Comparison of ENCODE assay signal across 23 cellular contexts in the genomic region with DNA sequence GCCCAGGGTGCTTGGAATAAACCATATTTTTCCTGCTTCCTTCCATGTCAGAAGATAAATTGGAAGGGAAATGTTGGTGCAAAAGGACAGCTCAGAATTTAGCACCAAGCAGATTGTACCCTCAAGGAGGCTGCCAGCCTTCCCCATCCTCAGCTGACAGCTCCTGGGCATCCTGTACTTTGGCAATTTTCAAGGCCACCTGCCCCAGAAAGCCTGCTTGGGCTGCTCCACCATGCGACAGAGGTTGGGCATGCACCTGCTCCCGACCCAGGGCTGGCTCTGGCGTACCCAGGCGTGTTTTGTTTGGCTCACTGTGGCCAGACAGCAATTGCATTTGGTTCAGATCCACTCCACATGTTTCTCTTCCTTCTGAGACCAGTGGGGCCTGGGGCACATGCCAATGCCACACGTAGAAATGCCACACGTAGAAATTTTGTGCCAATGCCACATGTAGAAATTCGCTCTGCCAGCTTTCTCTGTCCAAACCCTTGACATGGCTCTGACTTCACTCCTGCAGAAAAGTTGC.
"Had no signal": no experiment of that assay in that cellular context is flagged by ENCODE, and none has a peak within 500 bp of the region (broad histone marks: within the 10 kb centered on the region; RNA-seq: fewer than 3 reads in every experiment).

No MANE protein-coding gene starts in this region.

- H3K36me3 Mint-ChIP-seq: activated naive CD8-positive, alpha-beta T cell treated with anti-CD3 and anti-CD28 coated beads, Interleukin-2, amount 10 ng/mL, durations not matched to agents 7 days and 5 days; stimulated activated naive B cell treated with anti-CD40 and anti-IgM and Interleukin-4, amounts not matched to agents 10 μg/mL and 1 μg/mL and 100 μg/mL, for 72 hours had no signal

- H3K27ac Mint-ChIP-seq: activated CD4-positive, alpha-beta T cell treated with anti-CD3 and anti-CD28 coated beads for 36 hours; activated naive CD4-positive, alpha-beta T cell treated with anti-CD3 and anti-CD28 coated beads for 36 hours; activated naive CD8-positive, alpha-beta T cell treated with anti-CD3 and anti-CD28 coated beads, Interleukin-2, amount 10 ng/mL, durations not matched to agents 7 days and 5 days; activated T-cell treated with anti-CD3 and anti-CD28 coated beads, Interleukin-2, amount 50 U/mL, for 72 hours; dendritic cell treated with granulocyte-macrophage colony-stimulating factor and Interleukin-4, amounts not matched to agents 40 ng/mL and 50 ng/mL, for 4 days; naive B cell; stimulated activated naive B cell treated with anti-CD40 and anti-IgM and Interleukin-4, amounts not matched to agents 10 μg/mL and 1 μg/mL and 100 μg/mL, for 72 hours; T-helper 1 cell treated with Interleukin-12 subunit alpha and Interleukin-12 subunit beta and Interleukin-4 antibody, amounts not matched to agents 30 μg/mL and 1 μg/mL, for 36 hours; WTC11 had no signal

- ATAC-seq: activated CD4-positive, alpha-beta T cell treated with anti-CD3 and anti-CD28 coated beads for 36 hours; activated T-cell treated with anti-CD3 and anti-CD28 coated beads, Interleukin-2, amount 50 U/mL, for 72 hours; lower lobe of right lung; sciatic nerve; stimulated activated naive B cell treated with anti-CD40 and anti-IgM and Interleukin-4, amounts not matched to agents 10 μg/mL and 1 μg/mL and 100 μg/mL, for 72 hours; WTC11 had no signal

- DNase-seq: activated CD4-positive, alpha-beta T cell treated with anti-CD3 and anti-CD28 coated beads for 36 hours; activated CD4-positive, alpha-beta T cell treated with anti-CD3 and anti-CD28 coated beads, Interleukin-2, amount 50 U/mL, for 4 hours; activated effector memory CD4-positive, alpha-beta T cell treated with Interleukin-2 at 50 U/mL for 16 hours; activated naive CD4-positive, alpha-beta T cell treated with anti-CD3 and anti-CD28 coated beads for 36 hours; activated naive CD8-positive, alpha-beta T cell treated with anti-CD3 and anti-CD28 coated beads, Interleukin-2, amount 10 ng/mL, durations not matched to agents 7 days and 5 days; activated T-cell treated with anti-CD3 and anti-CD28 coated beads, Interleukin-2, amount 50 U/mL, for 72 hours; amniotic stem cell; effector CD4-positive, alpha-beta T cell; foreskin fibroblast; kidney; lower lobe of right lung; mesendoderm; naive B cell; stimulated activated CD4-positive, alpha-beta T cell treated with anti-CD3 and anti-CD28 coated beads, Interleukin-15, amount 100 ng/mL, for 24 hours; stimulated activated naive B cell treated with anti-CD40 and anti-IgM and Interleukin-4, amounts not matched to agents 10 μg/mL and 1 μg/mL and 100 μg/mL, for 72 hours; T1000; testis; trophoblast cell had no signal

- H3K4me1 Mint-ChIP-seq: activated naive CD8-positive, alpha-beta T cell treated with anti-CD3 and anti-CD28 coated beads, Interleukin-2, amount 10 ng/mL, durations not matched to agents 7 days and 5 days; naive B cell; stimulated activated naive B cell treated with anti-CD40 and anti-IgM and Interleukin-4, amounts not matched to agents 10 μg/mL and 1 μg/mL and 100 μg/mL, for 72 hours; WTC11 had no signal

- H3K4me3 Mint-ChIP-seq: activated CD4-positive, alpha-beta T cell treated with anti-CD3 and anti-CD28 coated beads for 36 hours; activated naive CD4-positive, alpha-beta T cell treated with anti-CD3 and anti-CD28 coated beads for 36 hours; activated naive CD8-positive, alpha-beta T cell treated with anti-CD3 and anti-CD28 coated beads, Interleukin-2, amount 10 ng/mL, durations not matched to agents 7 days and 5 days; activated T-cell treated with anti-CD3 and anti-CD28 coated beads, Interleukin-2, amount 50 U/mL, for 72 hours; dendritic cell treated with granulocyte-macrophage colony-stimulating factor and Interleukin-4, amounts not matched to agents 40 ng/mL and 50 ng/mL, for 4 days; naive B cell; neural crest cell; stimulated activated naive B cell treated with anti-CD40 and anti-IgM and Interleukin-4, amounts not matched to agents 10 μg/mL and 1 μg/mL and 100 μg/mL, for 72 hours; T-helper 1 cell treated with Interleukin-12 subunit alpha and Interleukin-12 subunit beta and Interleukin-4 antibody, amounts not matched to agents 30 μg/mL and 1 μg/mL, for 36 hours; WTC11 had no signal
